7 cellular contexts compared by ENCODE assay signal in the genomic region with DNA sequence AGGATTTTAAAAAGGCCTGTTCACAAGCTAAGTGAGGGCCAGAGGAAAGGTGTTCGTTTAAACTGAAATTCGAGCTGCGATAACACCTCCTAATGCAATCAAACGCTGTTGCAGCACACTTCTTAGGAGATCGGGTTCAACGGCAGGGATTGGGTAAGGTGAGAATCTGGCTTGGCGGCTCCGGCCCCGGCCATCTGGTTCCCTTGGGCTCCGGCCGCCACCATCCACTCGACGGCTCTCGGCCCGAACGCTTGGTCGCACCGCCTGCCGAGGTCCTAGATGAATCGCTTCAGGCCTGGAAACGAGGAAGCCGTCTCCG.
DNase-seq lines count a peak whose midpoint lies in the region; ATAC-seq and TF ChIP-seq lines count a peak whose summit lies in the region.

No MANE protein-coding gene starts in this region.

- ATAC-seq in GM18502 (IDR thresholded peaks at IDR 0.05; ENCODE audit: poor library complexity, unreplicated experiment): peak; percentile 34

- DNase-seq in HFF-Myc (ENCODE audit: extremely low read depth, low read depth) (no peak), NCI-H128 (lab: John Stamatoyannopoulos, UW; ENCODE audit: unreplicated experiment) (peak; percentile 42), iPS DF 19.7 (ENCODE audit: low read depth, low spot score) (peak; percentile 42), activated gamma-delta T cell treated with Interleukin-2 at 50 U/mL for 16 hours (no peak)

- peak overlapping the region; percentile 93 for H3K4me3 ChIP-seq in HFF-Myc (replicated peaks; ENCODE audit: low read depth, low read length)
- H3K4me3 ChIP-seq in skin epidermis: peak overlapping the region; percentile 61 to 94 (median 77)

- H3K4me1 Mint-ChIP-seq in activated naive CD8-positive, alpha-beta T cell (ENCODE audit: low read depth): peaks cover 54% of the 10 kb centered on the region

- H3K27me3 Mint-ChIP-seq in activated naive CD8-positive, alpha-beta T cell: no peaks in the 10 kb centered on the region

- H3K4me3 Mint-ChIP-seq in activated naive CD8-positive, alpha-beta T cell: peak overlapping the region; percentile 97

- H3K27ac ChIP-seq in skin epidermis: peak overlapping the region; percentile 92 to 99 (median 99)

- H3K9me3 Mint-ChIP-seq in activated naive CD8-positive, alpha-beta T cell (ENCODE audit: low read depth): no peaks in the 10 kb centered on the region

- peak overlapping the region; percentile 99 for H3K27ac Mint-ChIP-seq in activated naive CD8-positive, alpha-beta T cell

- H3K36me3 Mint-ChIP-seq in activated naive CD8-positive, alpha-beta T cell: peaks cover 13% of the 10 kb centered on the region

- no peak for TF ChIP-seq CTCF in HFF-Myc (IDR thresholded peaks at IDR 0.05; ENCODE audit: low read depth, low read length, missing control alignments)

Comparison
In these comparisons a context has a peak if more than half of its experiments do, and no peak if none do; other contexts are left out.
1. DNase-seq: peak in NCI-H128 (single experiment) and iPS DF 19.7 (single experiment); none in HFF-Myc (single experiment) and activated gamma-delta T cell treated with Interleukin-2 at 50 U/mL for 16 hours (single experiment).